In genomic region chr1:173859547-173859946, GRCh38 we compare ENCODE assay signal across 7 cellular contexts. TPM values are rescaled to one million over a fixed set of nuclear protein-coding genes. Genes with fewer than 3 reads are reported as not detected.
"Had no signal": no experiment of that assay in that cellular context is flagged by ENCODE, and none has a peak within 500 bp of the region (broad histone marks: within the 10 kb centered on the region; RNA-seq: fewer than 3 reads in every experiment).

No MANE protein-coding gene starts in this region.

RNA-seq across cellular contexts. Expression of gene SERPINC1, which starts 57.6 kb away (rescaled TPM):
- total RNA-seq: activated CD4-positive, alpha-beta memory T cell treated with anti-CD3 and anti-CD28 coated beads for 36 hours; activated CD4-positive, alpha-beta T cell treated with anti-CD3 and anti-CD28 coated beads, Interleukin-2, amount 10 ng/mL, durations not matched to agents 24 days and 14 days; activated CD8-positive, alpha-beta T cell treated with anti-CD3 and anti-CD28 coated beads for 36 hours; activated naive CD8-positive, alpha-beta T cell treated with anti-CD3 and anti-CD28 coated beads, Interleukin-2, amount 10 ng/mL, durations not matched to agents 7 days and 5 days; activated T-helper 2 cell treated with anti-CD3 and anti-CD28 coated beads, Interferon-gamma antibody, Interleukin-2, Interleukin-4, amounts not matched to agents 10 μg/mL and 5 μg/mL and 100 μg/mL, durations not matched to agents 14 hours and 24 hours and 36 hours; bronchial epithelial cell had no signal
- polyA plus RNA-seq: cardiac muscle cell had no signal
